1 cellular context compared by ENCODE assay signal in the genomic region with DNA sequence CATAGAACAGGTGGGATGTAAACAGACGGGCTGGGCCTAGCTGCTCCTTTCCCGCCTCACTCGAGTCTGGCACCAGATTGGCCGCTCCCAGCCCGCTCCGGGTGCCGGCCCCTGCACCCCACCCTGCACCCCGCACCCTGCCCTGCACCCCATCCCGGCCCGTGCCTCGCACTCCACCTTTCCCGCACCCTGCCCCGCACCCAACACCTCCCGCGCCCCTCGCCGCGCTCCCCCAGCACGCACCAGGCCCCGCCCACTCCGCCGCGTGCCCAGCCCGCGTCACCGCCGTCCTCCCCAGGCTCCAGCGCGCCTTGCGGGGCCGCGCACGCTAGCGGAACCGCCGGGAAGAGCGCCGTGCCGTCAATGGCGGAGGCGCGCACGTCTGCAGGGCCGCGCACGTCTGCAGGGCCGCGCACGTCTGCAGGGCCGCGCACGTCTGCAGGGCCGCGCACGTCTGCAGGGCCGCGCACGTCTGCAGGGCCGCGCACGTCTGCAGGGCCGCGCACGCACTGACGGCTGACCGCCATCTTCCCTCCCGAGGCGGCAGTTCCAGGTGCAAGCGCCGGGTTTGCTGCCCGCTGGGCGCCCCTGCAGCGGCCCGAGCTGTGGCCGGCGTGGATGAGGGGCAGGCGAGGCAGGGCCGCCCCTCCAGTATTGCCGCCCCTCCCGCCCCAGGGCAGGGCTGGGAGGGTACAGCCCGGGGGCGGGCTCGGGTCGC.
TF ChIP-seq lines count a peak whose summit lies in the region.

Gene UBE3C (plus strand): TSS at position 503 of the 718 bp plus-strand sequence. CDS start 347 bp downstream, outside the sequence.

TF ChIP-seq in K562, 482 proteins besides CTCF, POLR2A, EP300 and RAD21 (continued from another document and continues in another):
- TF ChIP-seq ZBTB40 (IDR thresholded peaks at IDR 0.05): no peak
- TF ChIP-seq ZBTB40 (CRISPR knock-in tag; IDR thresholded peaks at IDR 0.05): no peak
- no peak for TF ChIP-seq PTBP1 (IDR thresholded peaks at IDR 0.05; ENCODE audit: low read depth, low read length)
- TF ChIP-seq, protein P1, sequence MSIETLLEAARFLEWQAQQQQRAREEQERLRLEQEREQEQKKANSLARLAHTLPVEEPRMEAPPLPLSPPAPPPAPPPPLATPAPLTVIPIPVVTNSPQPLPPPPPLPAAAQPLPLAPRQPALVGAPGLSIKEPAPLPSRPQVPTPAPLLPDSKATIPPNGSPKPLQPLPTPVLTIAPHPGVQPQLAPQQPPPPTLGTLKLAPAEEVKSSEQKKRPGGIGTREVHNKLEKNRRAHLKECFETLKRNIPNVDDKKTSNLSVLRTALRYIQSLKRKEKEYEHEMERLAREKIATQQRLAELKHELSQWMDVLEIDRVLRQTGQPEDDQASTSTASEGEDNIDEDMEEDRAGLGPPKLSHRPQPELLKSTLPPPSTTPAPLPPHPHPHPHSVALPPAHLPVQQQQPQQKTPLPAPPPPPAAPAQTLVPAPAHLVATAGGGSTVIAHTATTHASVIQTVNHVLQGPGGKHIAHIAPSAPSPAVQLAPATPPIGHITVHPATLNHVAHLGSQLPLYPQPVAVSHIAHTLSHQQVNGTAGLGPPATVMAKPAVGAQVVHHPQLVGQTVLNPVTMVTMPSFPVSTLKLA (conservative IDR thresholded peaks at IDR 0.05): peak; percentile 81 to 92
- no peak for TF ChIP-seq ZNF75A (CRISPR knock-in tag; IDR thresholded peaks at IDR 0.05)
- no peak for TF ChIP-seq ZNF23 (CRISPR knock-in tag; IDR thresholded peaks at IDR 0.05)
- peak; percentile 81 for TF ChIP-seq GABPA (tag; conservative IDR thresholded peaks at IDR 0.05; ENCODE audit: low read depth)
- peak; percentile 57; the same call in 1 of the 2 replicates for TF ChIP-seq ESRRA (IDR thresholded peaks at IDR 0.05; ENCODE audit: borderline replicate concordance, low read depth)
- peak; percentile 50 for TF ChIP-seq TBP (optimal IDR thresholded peaks at IDR 0.05; ENCODE audit: low read depth, low read length)
- peak; percentile 71 for TF ChIP-seq TAF1 (IDR thresholded peaks at IDR 0.05; ENCODE audit: control insufficient read depth, extremely low read depth, insufficient read depth, low read length, severe bottlenecking)
- TF ChIP-seq, protein P2, sequence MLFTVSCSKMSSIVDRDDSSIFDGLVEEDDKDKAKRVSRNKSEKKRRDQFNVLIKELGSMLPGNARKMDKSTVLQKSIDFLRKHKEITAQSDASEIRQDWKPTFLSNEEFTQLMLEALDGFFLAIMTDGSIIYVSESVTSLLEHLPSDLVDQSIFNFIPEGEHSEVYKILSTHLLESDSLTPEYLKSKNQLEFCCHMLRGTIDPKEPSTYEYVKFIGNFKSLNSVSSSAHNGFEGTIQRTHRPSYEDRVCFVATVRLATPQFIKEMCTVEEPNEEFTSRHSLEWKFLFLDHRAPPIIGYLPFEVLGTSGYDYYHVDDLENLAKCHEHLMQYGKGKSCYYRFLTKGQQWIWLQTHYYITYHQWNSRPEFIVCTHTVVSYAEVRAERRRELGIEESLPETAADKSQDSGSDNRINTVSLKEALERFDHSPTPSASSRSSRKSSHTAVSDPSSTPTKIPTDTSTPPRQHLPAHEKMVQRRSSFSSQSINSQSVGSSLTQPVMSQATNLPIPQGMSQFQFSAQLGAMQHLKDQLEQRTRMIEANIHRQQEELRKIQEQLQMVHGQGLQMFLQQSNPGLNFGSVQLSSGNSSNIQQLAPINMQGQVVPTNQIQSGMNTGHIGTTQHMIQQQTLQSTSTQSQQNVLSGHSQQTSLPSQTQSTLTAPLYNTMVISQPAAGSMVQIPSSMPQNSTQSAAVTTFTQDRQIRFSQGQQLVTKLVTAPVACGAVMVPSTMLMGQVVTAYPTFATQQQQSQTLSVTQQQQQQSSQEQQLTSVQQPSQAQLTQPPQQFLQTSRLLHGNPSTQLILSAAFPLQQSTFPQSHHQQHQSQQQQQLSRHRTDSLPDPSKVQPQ (CRISPR knock-in tag; IDR thresholded peaks at IDR 0.05; ENCODE audit: borderline replicate concordance): peak; percentile 73; the same call in 1 of the 2 replicates
- peak; percentile 92 for TF ChIP-seq PHF20 (IDR thresholded peaks at IDR 0.05; ENCODE audit: partially characterized antibody)
- TF ChIP-seq STAT6 (CRISPR knock-in tag; IDR thresholded peaks at IDR 0.05): peak; percentile 88
- peak; percentile 70; the same call in 1 of the 2 replicates for TF ChIP-seq ILF3 (IDR thresholded peaks at IDR 0.05; ENCODE audit: borderline replicate concordance)
- TF ChIP-seq FOS (IDR thresholded peaks at IDR 0.05; ENCODE audit: extremely low read depth, insufficient read length): no peak
- peak; percentile 48 for TF ChIP-seq POLR2H (tag; IDR thresholded peaks at IDR 0.05; ENCODE audit: low read depth)
- peak in 1 of 2 experiments; percentile 34; a peak in 1 of 4 replicates for TF ChIP-seq TBL1XR1 (IDR thresholded peaks at IDR 0.05; ENCODE audit: low read length in 2 of 2)
- TF ChIP-seq ARID3A (IDR thresholded peaks at IDR 0.05; ENCODE audit: borderline replicate concordance, low read depth, low read length): no peak
- no peak for TF ChIP-seq XRCC4 (IDR thresholded peaks at IDR 0.05; ENCODE audit: extremely low read depth, insufficient read depth, insufficient read length)
- no peak for TF ChIP-seq POU5F1 (IDR thresholded peaks at IDR 0.05; ENCODE audit: borderline replicate concordance, low read depth, low read length, partially characterized antibody)
- TF ChIP-seq SAFB (IDR thresholded peaks at IDR 0.05; ENCODE audit: borderline replicate concordance, low read depth, low read length): no peak
- no peak for TF ChIP-seq ZNF780A (CRISPR knock-in tag; IDR thresholded peaks at IDR 0.05)
- TF ChIP-seq, protein P3, sequence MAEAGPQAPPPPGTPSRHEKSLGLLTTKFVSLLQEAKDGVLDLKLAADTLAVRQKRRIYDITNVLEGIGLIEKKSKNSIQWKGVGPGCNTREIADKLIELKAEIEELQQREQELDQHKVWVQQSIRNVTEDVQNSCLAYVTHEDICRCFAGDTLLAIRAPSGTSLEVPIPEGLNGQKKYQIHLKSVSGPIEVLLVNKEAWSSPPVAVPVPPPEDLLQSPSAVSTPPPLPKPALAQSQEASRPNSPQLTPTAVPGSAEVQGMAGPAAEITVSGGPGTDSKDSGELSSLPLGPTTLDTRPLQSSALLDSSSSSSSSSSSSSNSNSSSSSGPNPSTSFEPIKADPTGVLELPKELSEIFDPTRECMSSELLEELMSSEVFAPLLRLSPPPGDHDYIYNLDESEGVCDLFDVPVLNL (CRISPR knock-in tag; IDR thresholded peaks at IDR 0.05; ENCODE audit: low read depth): 0 out of 2 replicates have a peak, but pooled peaks have one; percentile 55
- TF ChIP-seq SETDB1 (IDR thresholded peaks at IDR 0.05; ENCODE audit: low read length): no peak
- peak; percentile 57 for TF ChIP-seq PCBP1 (IDR thresholded peaks at IDR 0.05; ENCODE audit: low read depth, low read length, poor library complexity, severe bottlenecking)
- TF ChIP-seq SAFB2 (IDR thresholded peaks at IDR 0.05; ENCODE audit: borderline replicate concordance, low read depth, low read length, severe bottlenecking): no peak
- TF ChIP-seq ZFP1 (CRISPR knock-in tag; IDR thresholded peaks at IDR 0.05): no peak
- TF ChIP-seq CGGBP1 (CRISPR knock-in tag; IDR thresholded peaks at IDR 0.05): no peak
- no peak for TF ChIP-seq ZKSCAN3 (CRISPR knock-in tag; IDR thresholded peaks at IDR 0.05)
- peak; percentile 62; the same call in 1 of the 2 replicates for TF ChIP-seq MBD2 (IDR thresholded peaks at IDR 0.05; ENCODE audit: borderline replicate concordance, low read depth)
- TF ChIP-seq RUNX1 (IDR thresholded peaks at IDR 0.05; ENCODE audit: low read depth): 0 out of 2 replicates have a peak, but pooled peaks have one; percentile 7
- no peak for TF ChIP-seq ZNF436 (CRISPR knock-in tag; IDR thresholded peaks at IDR 0.05)
- TF ChIP-seq KLF1 (tag; IDR thresholded peaks at IDR 0.05): peak; percentile 93
- peak; percentile 93 for TF ChIP-seq SMAD4 (CRISPR knock-in tag; conservative IDR thresholded peaks at IDR 0.05)
- TF ChIP-seq CC2D1A (IDR thresholded peaks at IDR 0.05): no peak
- no peak for TF ChIP-seq STAT5B (CRISPR knock-in tag; IDR thresholded peaks at IDR 0.05)
- TF ChIP-seq POLR2AphosphoS5 (IDR thresholded peaks at IDR 0.05; ENCODE audit: control insufficient read depth, insufficient read depth, low read depth, low read length): peak; percentile 82
- TF ChIP-seq NELFE (IDR thresholded peaks at IDR 0.05; ENCODE audit: insufficient read depth, insufficient read length): no peak
- TF ChIP-seq HNRNPH1 (optimal IDR thresholded peaks at IDR 0.05; ENCODE audit: low read depth, low read length): no peak
- no peak for TF ChIP-seq ZSCAN32 (CRISPR knock-in tag; IDR thresholded peaks at IDR 0.05)
